Comparison of ENCODE assay signal across 7 cellular contexts in genomic region chr16:87517610-87518429, GRCh38. TPM values are rescaled to one million over a fixed set of nuclear protein-coding genes. Genes with fewer than 3 reads are reported as not detected.
DNase-seq lines count a peak whose midpoint lies in the region; ATAC-seq and TF ChIP-seq lines count a peak whose summit lies in the region.
"Not testable (repeated sequence)": the region's sequence is repeated elsewhere in the genome, so short reads cannot be mapped to it uniquely, and the experiment has no call there.

No MANE protein-coding gene starts in this region.

- intact Hi-C loops in lower leg skin (cut with DNase I; ENCODE audit: low total_unique reads); stomach (cut with DNase I; ENCODE audit: low total_unique reads): not testable (repeated sequence)

- not testable (repeated sequence) for TF ChIP-seq EP300 in stomach (IDR thresholded peaks at IDR 0.05)

- not testable (repeated sequence) for H3K4me3 ChIP-seq in MG63; lower leg skin (ENCODE audit: low read depth, poor library complexity, severe bottlenecking); parathyroid adenoma (ENCODE audit: low read depth, low read length)
- H3K4me3 ChIP-seq in fibroblast of the aortic adventitia (ENCODE audit: low read depth, low read length) (peak overlapping the region; percentile 19), stomach (peak overlapping the region in 1 of 4 donors; percentile 8)

- H3K9me3 ChIP-seq in MG63; parathyroid adenoma (ENCODE audit: control insufficient read depth, low read length); stomach: not testable (repeated sequence)

- H3K36me3 Mint-ChIP-seq in activated T-cell treated with anti-CD3 and anti-CD28 coated beads, Interleukin-2, amount 50 U/mL, for 4 hours (ENCODE audit: insufficient read depth) = not testable (repeated sequence)

- not testable (repeated sequence) for H3K79me2 ChIP-seq in parathyroid adenoma

- TF ChIP-seq POLR2A in lower leg skin (IDR thresholded peaks at IDR 0.05); stomach (IDR thresholded peaks at IDR 0.05): not testable (repeated sequence)

- 26 to 36% methylated on average over 18 to 27 of the region's 34 CpGs for whole genome bisulfite sequencing in lower leg skin, 2 donors
- 69 to 76% (median 73%) methylated on average over 23 to 31 of the region's 34 CpGs for WGBS in stomach, 5 donors

- H3K27ac ChIP-seq in parathyroid adenoma = peak overlapping the region; percentile 32
- H3K27ac ChIP-seq in stomach = peak overlapping the region in 4 of 5 donors; percentile 43 to 76 (median 69)

- H3K9ac ChIP-seq in parathyroid adenoma = not testable (repeated sequence)

- TF ChIP-seq CTCF in fibroblast of the aortic adventitia (IDR thresholded peaks at IDR 0.05; ENCODE audit: insufficient read depth, low read length); lower leg skin (IDR thresholded peaks at IDR 0.05); parathyroid adenoma (IDR thresholded peaks at IDR 0.05); stomach (IDR thresholded peaks at IDR 0.05): not testable (repeated sequence)

- H3K4me1 ChIP-seq in parathyroid adenoma = not testable (repeated sequence)
- H3K4me1 ChIP-seq in stomach = peaks cover 0 to 11% (median 3%) of the 10 kb centered on the region in 4 donors

- DNase-seq in MG63 (peak; percentile 53), cerebellum (ENCODE audit: low spot score) (peak; percentile 82), fibroblast of the aortic adventitia (ENCODE audit: low read depth) (peak; percentile 81), lower leg skin (ENCODE audit: low spot score in 2 of 2) (peak; percentile 58 to 93)
- DNase-seq in activated T-cell treated with anti-CD3 and anti-CD28 coated beads, Interleukin-2, amount 50 U/mL, for 4 hours; stomach: not testable (repeated sequence)

- not testable (repeated sequence) for H3K27me3 ChIP-seq in MG63; parathyroid adenoma (ENCODE audit: control insufficient read depth, insufficient read depth, low read length); stomach

- H3K27me3 Mint-ChIP-seq in activated T-cell treated with anti-CD3 and anti-CD28 coated beads, Interleukin-2, amount 50 U/mL, for 4 hours (ENCODE audit: low read depth) = not testable (repeated sequence)

- peak; percentile 63 to 69 for ATAC-seq in activated T-cell treated with anti-CD3 and anti-CD28 coated beads, Interleukin-2, amount 50 U/mL, for 4 hours

- not testable (repeated sequence) for H2AFZ ChIP-seq in parathyroid adenoma

- H3K4me3 Mint-ChIP-seq in activated T-cell treated with anti-CD3 and anti-CD28 coated beads, Interleukin-2, amount 50 U/mL, for 4 hours = not testable (repeated sequence)

- H3K9me3 Mint-ChIP-seq in activated T-cell treated with anti-CD3 and anti-CD28 coated beads, Interleukin-2, amount 50 U/mL, for 4 hours = not testable (repeated sequence)

- not testable (repeated sequence) for H3K4me1 Mint-ChIP-seq in activated T-cell treated with anti-CD3 and anti-CD28 coated beads, Interleukin-2, amount 50 U/mL, for 4 hours (ENCODE audit: low read depth)

- H3K36me3 ChIP-seq in MG63; parathyroid adenoma (ENCODE audit: control insufficient read depth, insufficient read depth, low read length); stomach: not testable (repeated sequence)

- H3K4me2 ChIP-seq in parathyroid adenoma (ENCODE audit: low read length) = not testable (repeated sequence)

RNA-seq across cellular contexts. Expression of gene ZCCHC14, which starts 25.0 kb away (rescaled TPM):
- 2.6 and 3.0 TPM in 2 replicates for total RNA-seq in MG63 (2014; rRNA removed; shearing (Covaris generic); ENCODE audit: low replicate concordance)
- total RNA-seq in activated T-cell treated with anti-CD3 and anti-CD28 coated beads, Interleukin-2, amount 50 U/mL, for 4 hours = 10 to 100 TPM; 14.7 to 18.0 (median 15.9) TPM
- 45.1 TPM for total RNA-seq in cerebellum
- 17.1 and 24.5 TPM in 2 replicates for total RNA-seq in fibroblast of the aortic adventitia (ENCODE audit: low replicate concordance)
- total RNA-seq in lower leg skin = 10 to 100 TPM; 13.7 to 25.4 (median 23.6) TPM
- total RNA-seq in stomach = 10 to 100 TPM; 15.9 to 25.9 (median 21.3) TPM
- polyA plus RNA-seq in stomach = 1 to 10 TPM; 5.4 to 6.7 (median 6.4) TPM
